Comparison of ENCODE assay signal across 1 cellular context in the genomic region with DNA sequence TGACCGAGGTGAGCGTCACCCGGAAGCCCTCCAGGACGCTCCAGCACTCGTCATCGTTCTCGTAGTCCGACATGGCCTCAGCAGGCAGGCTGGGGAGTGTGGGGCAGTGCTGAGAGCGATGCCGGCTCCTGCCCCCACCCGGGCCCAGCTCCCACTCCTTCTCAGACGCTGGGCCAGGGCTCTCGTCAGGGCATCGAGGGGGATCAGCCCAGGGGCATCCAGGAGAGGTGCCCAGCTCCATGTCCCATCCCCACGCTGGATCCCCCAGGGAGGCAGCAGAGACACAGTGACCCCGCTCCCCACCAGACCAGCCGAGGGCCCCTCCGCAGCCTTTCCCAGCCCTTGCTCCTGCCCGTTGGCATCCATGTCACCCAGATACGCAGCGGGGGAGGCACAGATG.
TF ChIP-seq lines count a peak whose summit lies in the region.

No MANE protein-coding gene starts in this region.

TF ChIP-seq in K562, 482 proteins besides CTCF, POLR2A, EP300 and RAD21:
- TF ChIP-seq, protein P1, sequence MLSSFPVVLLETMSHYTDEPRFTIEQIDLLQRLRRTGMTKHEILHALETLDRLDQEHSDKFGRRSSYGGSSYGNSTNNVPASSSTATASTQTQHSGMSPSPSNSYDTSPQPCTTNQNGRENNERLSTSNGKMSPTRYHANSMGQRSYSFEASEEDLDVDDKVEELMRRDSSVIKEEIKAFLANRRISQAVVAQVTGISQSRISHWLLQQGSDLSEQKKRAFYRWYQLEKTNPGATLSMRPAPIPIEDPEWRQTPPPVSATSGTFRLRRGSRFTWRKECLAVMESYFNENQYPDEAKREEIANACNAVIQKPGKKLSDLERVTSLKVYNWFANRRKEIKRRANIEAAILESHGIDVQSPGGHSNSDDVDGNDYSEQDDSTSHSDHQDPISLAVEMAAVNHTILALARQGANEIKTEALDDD (IDR thresholded peaks at IDR 0.05), result no peak
- TF ChIP-seq XRCC5 (IDR thresholded peaks at IDR 0.05; ENCODE audit: low read depth, low read length), result no peak
- TF ChIP-seq POLR2AphosphoS5 (IDR thresholded peaks at IDR 0.05; ENCODE audit: control insufficient read depth, insufficient read depth, low read depth, low read length), result no peak
- no peak for TF ChIP-seq CCNT2 (IDR thresholded peaks at IDR 0.05; ENCODE audit: borderline replicate concordance, extremely low read depth, insufficient read length, low read depth, low read length)
- no peak for TF ChIP-seq ASH1L (IDR thresholded peaks at IDR 0.05; ENCODE audit: borderline replicate concordance, low read depth, partially characterized antibody)
- TF ChIP-seq, protein P2, sequence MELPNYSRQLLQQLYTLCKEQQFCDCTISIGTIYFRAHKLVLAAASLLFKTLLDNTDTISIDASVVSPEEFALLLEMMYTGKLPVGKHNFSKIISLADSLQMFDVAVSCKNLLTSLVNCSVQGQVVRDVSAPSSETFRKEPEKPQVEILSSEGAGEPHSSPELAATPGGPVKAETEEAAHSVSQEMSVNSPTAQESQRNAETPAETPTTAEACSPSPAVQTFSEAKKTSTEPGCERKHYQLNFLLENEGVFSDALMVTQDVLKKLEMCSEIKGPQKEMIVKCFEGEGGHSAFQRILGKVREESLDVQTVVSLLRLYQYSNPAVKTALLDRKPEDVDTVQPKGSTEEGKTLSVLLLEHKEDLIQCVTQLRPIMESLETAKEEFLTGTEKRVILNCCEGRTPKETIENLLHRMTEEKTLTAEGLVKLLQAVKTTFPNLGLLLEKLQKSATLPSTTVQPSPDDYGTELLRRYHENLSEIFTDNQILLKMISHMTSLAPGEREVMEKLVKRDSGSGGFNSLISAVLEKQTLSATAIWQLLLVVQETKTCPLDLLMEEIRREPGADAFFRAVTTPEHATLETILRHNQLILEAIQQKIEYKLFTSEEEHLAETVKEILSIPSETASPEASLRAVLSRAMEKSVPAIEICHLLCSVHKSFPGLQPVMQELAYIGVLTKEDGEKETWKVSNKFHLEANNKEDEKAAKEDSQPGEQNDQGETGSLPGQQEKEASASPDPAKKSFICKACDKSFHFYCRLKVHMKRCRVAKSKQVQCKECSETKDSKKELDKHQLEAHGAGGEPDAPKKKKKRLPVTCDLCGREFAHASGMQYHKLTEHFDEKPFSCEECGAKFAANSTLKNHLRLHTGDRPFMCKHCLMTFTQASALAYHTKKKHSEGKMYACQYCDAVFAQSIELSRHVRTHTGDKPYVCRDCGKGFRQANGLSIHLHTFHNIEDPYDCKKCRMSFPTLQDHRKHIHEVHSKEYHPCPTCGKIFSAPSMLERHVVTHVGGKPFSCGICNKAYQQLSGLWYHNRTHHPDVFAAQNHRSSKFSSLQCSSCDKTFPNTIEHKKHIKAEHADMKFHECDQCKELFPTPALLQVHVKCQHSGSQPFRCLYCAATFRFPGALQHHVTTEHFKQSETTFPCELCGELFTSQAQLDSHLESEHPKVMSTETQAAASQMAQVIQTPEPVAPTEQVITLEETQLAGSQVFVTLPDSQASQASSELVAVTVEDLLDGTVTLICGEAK (IDR thresholded peaks at IDR 0.05), result no peak
- TF ChIP-seq, protein P2 (CRISPR knock-in tag; IDR thresholded peaks at IDR 0.05), result no peak
TF ChIP-seq in K562: peak in this region for 0.
